Comparison of ENCODE assay signal across 9 cellular contexts in genomic region chr2:45170191-45170975, GRCh38.
DNase-seq lines count a peak whose midpoint lies in the region; ATAC-seq and TF ChIP-seq lines count a peak whose summit lies in the region.
"Had no signal": no experiment of that assay in that cellular context is flagged by ENCODE, and none has a peak within 500 bp of the region (broad histone marks: within the 10 kb centered on the region; RNA-seq: fewer than 3 reads in every experiment).

No MANE protein-coding gene starts in this region.

- H3K4ac ChIP-seq in IMR-90 (ENCODE audit: low read depth, low read length): no peak overlapping the region

- no peak for TF ChIP-seq RAD21 in IMR-90 (IDR thresholded peaks at IDR 0.05; ENCODE audit: low read length)

- intact Hi-C loops in IMR-90 (cut with micrococcal nuclease): no loop called here

- H3K4me1 Mint-ChIP-seq in chondrocyte (ENCODE audit: low read depth): peaks cover 51% of the 10 kb centered on the region
- peaks cover 30% of the 10 kb centered on the region for H3K4me1 Mint-ChIP-seq in type B pancreatic cell (ENCODE audit: unreplicated experiment)

- H3K9me3 Mint-ChIP-seq in chondrocyte (ENCODE audit: low read depth): no peaks in the 10 kb centered on the region
- no peaks in the 10 kb centered on the region for H3K9me3 Mint-ChIP-seq in type B pancreatic cell
- H3K9me3 Mint-ChIP-seq: activated T-helper 2 cell treated with anti-CD3 and anti-CD28 coated beads, Interferon-gamma antibody, Interleukin-2, Interleukin-4, amounts not matched to agents 10 μg/mL and 5 μg/mL and 100 μg/mL, durations not matched to agents 14 hours and 24 hours and 36 hours; T-helper 2 cell treated with Interferon-gamma antibody and Interleukin-4, amounts not matched to agents 5 μg/mL and 100 μg/mL, for 36 hours had no signal

- no peak overlapping the region for H3K27ac ChIP-seq in IMR-90 (ENCODE audit: insufficient read depth, low read length)

- no peaks in the 10 kb centered on the region; the same call in 1 of the 2 replicates for H3K9me3 ChIP-seq in IMR-90 (ENCODE audit: control insufficient read depth, insufficient read depth, low read length)

- no peak overlapping the region for H3K23ac ChIP-seq in IMR-90 (ENCODE audit: low read depth, low read length)

- H2BK20ac ChIP-seq in IMR-90 (ENCODE audit: low read depth, low read length): no peak overlapping the region

- H2AK9ac ChIP-seq in IMR-90 (replicated peaks; ENCODE audit: low read depth, low read length, poor library complexity): no peak overlapping the region

- dilution Hi-C loops in IMR-90 (cut with HindIII; ENCODE audit: low sequenced_read_pairs, unreplicated experiment): no loop called here

- H3K4me1 ChIP-seq in IMR-90 (ENCODE audit: control insufficient read depth, insufficient read depth, low read length): no peaks in the 10 kb centered on the region; the same call in 1 of the 2 replicates

- no peak overlapping the region for H3K4me2 ChIP-seq in IMR-90 (ENCODE audit: low read depth, low read length)

- H2AFZ ChIP-seq in IMR-90 (replicated peaks; ENCODE audit: low read length, poor library complexity): peak overlapping the region; percentile 24

- H3K4me3 Mint-ChIP-seq in chondrocyte (ENCODE audit: unreplicated experiment) (peak overlapping the region; percentile 57), type B pancreatic cell (peak overlapping the region; percentile 77)

- no peak for DNase-seq in IMR-90
- no peak for DNase-seq in chondrocyte (ENCODE audit: low spot score)
- peak; percentile 2 to 49 for DNase-seq in lung microvascular endothelial cell (ENCODE audit: low read depth in 2 of 2)
- DNase-seq in type B pancreatic cell (ENCODE audit: extremely low spot score, unreplicated experiment): no peak
- no peak for DNase-seq in SK-N-DZ (ENCODE audit: low spot score)
- no peak for DNase-seq in C1 segment of cervical spinal cord (lab: John Stamatoyannopoulos, UW)
- DNase-seq in HPDE6-E6E7 (ENCODE audit: extremely low spot score): no peak

- H3K27ac Mint-ChIP-seq in chondrocyte (ENCODE audit: unreplicated experiment) (peak overlapping the region; percentile 85), type B pancreatic cell (no peak overlapping the region)
- H3K27ac Mint-ChIP-seq: activated T-helper 2 cell treated with anti-CD3 and anti-CD28 coated beads, Interferon-gamma antibody, Interleukin-2, Interleukin-4, amounts not matched to agents 10 μg/mL and 5 μg/mL and 100 μg/mL, durations not matched to agents 14 hours and 24 hours and 36 hours; T-helper 2 cell treated with Interferon-gamma antibody and Interleukin-4, amounts not matched to agents 5 μg/mL and 100 μg/mL, for 36 hours had no signal

- no peak for ATAC-seq in IMR-90 (ENCODE audit: low read depth)

- no TSS peak for BruUV-seq in IMR-90 (replicated peaks; lab: Mats Ljungman, UMichigan)

- peaks cover 57% of the 10 kb centered on the region for H3K27me3 ChIP-seq in IMR-90 (ENCODE audit: control insufficient read depth, insufficient read depth, low read length)

- H2AK5ac ChIP-seq in IMR-90 (ENCODE audit: low read depth, low read length): no peak overlapping the region

- H4K5ac ChIP-seq in IMR-90 (ENCODE audit: low read depth, low read length): no peak overlapping the region

- H3K36me3 Mint-ChIP-seq in chondrocyte (ENCODE audit: low read depth): no peaks in the 10 kb centered on the region
- H3K36me3 Mint-ChIP-seq in type B pancreatic cell: no peaks in the 10 kb centered on the region

- H3K14ac ChIP-seq in IMR-90 (replicated peaks; ENCODE audit: low read depth, low read length): no peak overlapping the region

- CTCF ChIA-PET in IMR-90 (lab: Yijun Ruan, JAX): interaction anchor here (0.6 kb wide), 1 partner anchor 96 kb away, joined by 3 read pairs; no protein-coding TSS in a partner anchor

- in situ Hi-C loops in IMR-90 (cut with MboI; ENCODE audit: low sequenced_read_pairs): no loop called here

- no peak overlapping the region for H2BK5ac ChIP-seq in IMR-90 (ENCODE audit: low read depth, low read length, poor library complexity, severe bottlenecking)

- POLR2A ChIA-PET in IMR-90 (lab: Charles Lee; ENCODE audit: unreplicated experiment): no interaction called here

- no peaks in the 10 kb centered on the region for H3K36me3 ChIP-seq in IMR-90 (ENCODE audit: control insufficient read depth, insufficient read depth, low read length)

- no peak overlapping the region for H3K4me3 ChIP-seq in IMR-90 (ENCODE audit: insufficient read depth, low read depth, low read length)

- H4K91ac ChIP-seq in IMR-90 (ENCODE audit: insufficient read depth, low read depth, low read length): no peak overlapping the region

- TF ChIP-seq POLR2A in IMR-90 (IDR thresholded peaks at IDR 0.05; ENCODE audit: low read depth, low read length): no peak

- no peak overlapping the region for H2BK120ac ChIP-seq in IMR-90 (ENCODE audit: low read depth, low read length)

- no peak overlapping the region for H4K8ac ChIP-seq in IMR-90 (ENCODE audit: low read depth in 2 of 2, low read length in 2 of 2)

- H3K18ac ChIP-seq in IMR-90 (ENCODE audit: low read depth, low read length): no peak overlapping the region

- H3K27me3 Mint-ChIP-seq in chondrocyte (ENCODE audit: low read depth) (no peaks in the 10 kb centered on the region), type B pancreatic cell (peaks cover 83% of the 10 kb centered on the region)

- no peaks in the 10 kb centered on the region for H4K20me1 ChIP-seq in IMR-90 (ENCODE audit: insufficient read depth, low read length)

- H3K79me1 ChIP-seq in IMR-90 (ENCODE audit: low read depth in 1 of 2, low read length in 2 of 2): no peaks in the 10 kb centered on the region

- no peaks in the 10 kb centered on the region for H3K9me1 ChIP-seq in IMR-90 (ENCODE audit: insufficient read depth, low read length)

- WGBS in IMR-90 (ENCODE audit: extremely low coverage in 2 of 2, insufficient read length in 1 of 2), 2 experiments: 48% methylated on average over 22 of the region's 46 CpGs; no CpG with 5 or more reads in 1 of the 2 experiments

- H3K56ac ChIP-seq in IMR-90 (ENCODE audit: extremely low read depth, insufficient read depth, low read length): no peak overlapping the region

- H3K9ac ChIP-seq in IMR-90 (ENCODE audit: low read depth, low read length): no peak overlapping the region

- H2BK15ac ChIP-seq in IMR-90 (ENCODE audit: low read depth, low read length): no peak overlapping the region

- TF ChIP-seq CTCF in IMR-90 (conservative IDR thresholded peaks at IDR 0.05; ENCODE audit: low read depth, low read length) (no peak), chondrocyte (IDR thresholded peaks at IDR 0.05) (no peak), type B pancreatic cell (conservative IDR thresholded peaks at IDR 0.05) (no peak)

TF ChIP-seq in IMR-90, 13 proteins besides CTCF, POLR2A, EP300 and RAD21:
- TF ChIP-seq SMC3 (IDR thresholded peaks at IDR 0.05; ENCODE audit: low read depth, low read length): no peak
- TF ChIP-seq MAFK (IDR thresholded peaks at IDR 0.05; ENCODE audit: low read depth, low read length): no peak
- no peak for TF ChIP-seq RCOR1 (IDR thresholded peaks at IDR 0.05; ENCODE audit: insufficient replicate concordance, low read length)
- no peak for TF ChIP-seq FOS (IDR thresholded peaks at IDR 0.05; ENCODE audit: low read depth, low read length)
- no peak for TF ChIP-seq BHLHE40 (IDR thresholded peaks at IDR 0.05; ENCODE audit: low read depth, low read length)
- no peak for TF ChIP-seq CHD1 (IDR thresholded peaks at IDR 0.05; ENCODE audit: low read depth, low read length)
- no peak for TF ChIP-seq CEBPB (IDR thresholded peaks at IDR 0.05; ENCODE audit: low read depth, low read length)
- no peak for TF ChIP-seq MAZ (IDR thresholded peaks at IDR 0.05; ENCODE audit: borderline replicate concordance, low read depth, low read length)

Comparison
In these comparisons a context has a peak if more than half of its experiments do, and no peak if none do; other contexts are left out.
1. DNase-seq: peak in lung microvascular endothelial cell (2 of 2); none in IMR-90 (single experiment), chondrocyte (single experiment), type B pancreatic cell (single experiment), SK-N-DZ (single experiment), C1 segment of cervical spinal cord (0 of 14) and HPDE6-E6E7 (single experiment).